In the genomic region with DNA sequence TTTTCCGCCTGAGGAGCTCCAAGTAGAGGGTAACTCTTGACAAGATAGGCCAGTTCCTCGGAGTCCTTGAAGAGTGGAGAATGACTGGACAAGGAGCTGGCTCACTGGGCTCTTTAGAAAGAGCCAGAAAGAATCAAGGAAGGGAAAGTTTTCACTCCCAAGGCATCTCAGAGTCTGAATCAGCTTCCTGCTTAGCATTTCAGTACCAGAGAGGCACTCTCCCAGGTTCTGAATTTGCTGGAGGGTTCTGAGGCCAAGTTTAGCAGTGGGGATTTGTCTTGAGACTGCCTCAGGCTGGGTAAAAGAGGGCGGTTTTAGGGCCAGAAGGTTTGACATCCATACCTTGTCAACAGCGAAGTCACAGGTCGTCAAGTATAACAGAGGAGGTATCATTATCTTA, we compare ENCODE assay signal across 2 cellular contexts.
TF ChIP-seq lines count a peak whose summit lies in the region.

No MANE protein-coding gene starts in this region.

TF ChIP-seq in SK-N-SH, 30 proteins besides CTCF, POLR2A, EP300 and RAD21 (continued from another document):
- TF ChIP-seq, protein P1, sequence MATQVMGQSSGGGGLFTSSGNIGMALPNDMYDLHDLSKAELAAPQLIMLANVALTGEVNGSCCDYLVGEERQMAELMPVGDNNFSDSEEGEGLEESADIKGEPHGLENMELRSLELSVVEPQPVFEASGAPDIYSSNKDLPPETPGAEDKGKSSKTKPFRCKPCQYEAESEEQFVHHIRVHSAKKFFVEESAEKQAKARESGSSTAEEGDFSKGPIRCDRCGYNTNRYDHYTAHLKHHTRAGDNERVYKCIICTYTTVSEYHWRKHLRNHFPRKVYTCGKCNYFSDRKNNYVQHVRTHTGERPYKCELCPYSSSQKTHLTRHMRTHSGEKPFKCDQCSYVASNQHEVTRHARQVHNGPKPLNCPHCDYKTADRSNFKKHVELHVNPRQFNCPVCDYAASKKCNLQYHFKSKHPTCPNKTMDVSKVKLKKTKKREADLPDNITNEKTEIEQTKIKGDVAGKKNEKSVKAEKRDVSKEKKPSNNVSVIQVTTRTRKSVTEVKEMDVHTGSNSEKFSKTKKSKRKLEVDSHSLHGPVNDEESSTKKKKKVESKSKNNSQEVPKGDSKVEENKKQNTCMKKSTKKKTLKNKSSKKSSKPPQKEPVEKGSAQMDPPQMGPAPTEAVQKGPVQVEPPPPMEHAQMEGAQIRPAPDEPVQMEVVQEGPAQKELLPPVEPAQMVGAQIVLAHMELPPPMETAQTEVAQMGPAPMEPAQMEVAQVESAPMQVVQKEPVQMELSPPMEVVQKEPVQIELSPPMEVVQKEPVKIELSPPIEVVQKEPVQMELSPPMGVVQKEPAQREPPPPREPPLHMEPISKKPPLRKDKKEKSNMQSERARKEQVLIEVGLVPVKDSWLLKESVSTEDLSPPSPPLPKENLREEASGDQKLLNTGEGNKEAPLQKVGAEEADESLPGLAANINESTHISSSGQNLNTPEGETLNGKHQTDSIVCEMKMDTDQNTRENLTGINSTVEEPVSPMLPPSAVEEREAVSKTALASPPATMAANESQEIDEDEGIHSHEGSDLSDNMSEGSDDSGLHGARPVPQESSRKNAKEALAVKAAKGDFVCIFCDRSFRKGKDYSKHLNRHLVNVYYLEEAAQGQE (IDR thresholded peaks at IDR 0.05; ENCODE audit: low read depth, low read length): peak; percentile 53; the same call in 1 of the 2 replicates

TF ChIP-seq in SK-N-SH treated with all-trans-retinoic acid at 6 μM for 48 hours, 23 proteins besides CTCF, POLR2A, EP300 and RAD21 (continued from another document):
- no peak for TF ChIP-seq RARB (CRISPR knock-in tag; IDR thresholded peaks at IDR 0.05)
- TF ChIP-seq ISL1 (CRISPR knock-in tag; IDR thresholded peaks at IDR 0.05): no peak
- TF ChIP-seq ZNF70 (CRISPR knock-in tag; IDR thresholded peaks at IDR 0.05): no peak
- TF ChIP-seq, protein P2, sequence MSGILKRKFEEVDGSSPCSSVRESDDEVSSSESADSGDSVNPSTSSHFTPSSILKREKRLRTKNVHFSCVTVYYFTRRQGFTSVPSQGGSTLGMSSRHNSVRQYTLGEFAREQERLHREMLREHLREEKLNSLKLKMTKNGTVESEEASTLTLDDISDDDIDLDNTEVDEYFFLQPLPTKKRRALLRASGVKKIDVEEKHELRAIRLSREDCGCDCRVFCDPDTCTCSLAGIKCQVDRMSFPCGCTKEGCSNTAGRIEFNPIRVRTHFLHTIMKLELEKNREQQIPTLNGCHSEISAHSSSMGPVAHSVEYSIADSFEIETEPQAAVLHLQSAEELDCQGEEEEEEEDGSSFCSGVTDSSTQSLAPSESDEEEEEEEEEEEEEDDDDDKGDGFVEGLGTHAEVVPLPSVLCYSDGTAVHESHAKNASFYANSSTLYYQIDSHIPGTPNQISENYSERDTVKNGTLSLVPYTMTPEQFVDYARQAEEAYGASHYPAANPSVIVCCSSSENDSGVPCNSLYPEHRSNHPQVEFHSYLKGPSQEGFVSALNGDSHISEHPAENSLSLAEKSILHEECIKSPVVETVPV (CRISPR knock-in tag; IDR thresholded peaks at IDR 0.05): no peak
- no peak for TF ChIP-seq OSR1 (CRISPR knock-in tag; IDR thresholded peaks at IDR 0.05)
- no peak for TF ChIP-seq ESRRG (CRISPR knock-in tag; IDR thresholded peaks at IDR 0.05)
- no peak for TF ChIP-seq ZNF8 (CRISPR knock-in tag; IDR thresholded peaks at IDR 0.05)
- no peak for TF ChIP-seq BACH2 (CRISPR knock-in tag; IDR thresholded peaks at IDR 0.05; ENCODE audit: borderline replicate concordance)
- TF ChIP-seq, protein P3, sequence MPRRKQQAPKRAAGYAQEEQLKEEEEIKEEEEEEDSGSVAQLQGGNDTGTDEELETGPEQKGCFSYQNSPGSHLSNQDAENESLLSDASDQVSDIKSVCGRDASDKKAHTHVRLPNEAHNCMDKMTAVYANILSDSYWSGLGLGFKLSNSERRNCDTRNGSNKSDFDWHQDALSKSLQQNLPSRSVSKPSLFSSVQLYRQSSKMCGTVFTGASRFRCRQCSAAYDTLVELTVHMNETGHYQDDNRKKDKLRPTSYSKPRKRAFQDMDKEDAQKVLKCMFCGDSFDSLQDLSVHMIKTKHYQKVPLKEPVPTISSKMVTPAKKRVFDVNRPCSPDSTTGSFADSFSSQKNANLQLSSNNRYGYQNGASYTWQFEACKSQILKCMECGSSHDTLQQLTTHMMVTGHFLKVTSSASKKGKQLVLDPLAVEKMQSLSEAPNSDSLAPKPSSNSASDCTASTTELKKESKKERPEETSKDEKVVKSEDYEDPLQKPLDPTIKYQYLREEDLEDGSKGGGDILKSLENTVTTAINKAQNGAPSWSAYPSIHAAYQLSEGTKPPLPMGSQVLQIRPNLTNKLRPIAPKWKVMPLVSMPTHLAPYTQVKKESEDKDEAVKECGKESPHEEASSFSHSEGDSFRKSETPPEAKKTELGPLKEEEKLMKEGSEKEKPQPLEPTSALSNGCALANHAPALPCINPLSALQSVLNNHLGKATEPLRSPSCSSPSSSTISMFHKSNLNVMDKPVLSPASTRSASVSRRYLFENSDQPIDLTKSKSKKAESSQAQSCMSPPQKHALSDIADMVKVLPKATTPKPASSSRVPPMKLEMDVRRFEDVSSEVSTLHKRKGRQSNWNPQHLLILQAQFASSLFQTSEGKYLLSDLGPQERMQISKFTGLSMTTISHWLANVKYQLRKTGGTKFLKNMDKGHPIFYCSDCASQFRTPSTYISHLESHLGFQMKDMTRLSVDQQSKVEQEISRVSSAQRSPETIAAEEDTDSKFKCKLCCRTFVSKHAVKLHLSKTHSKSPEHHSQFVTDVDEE (CRISPR knock-in tag; IDR thresholded peaks at IDR 0.05): no peak
- no peak for TF ChIP-seq ARNTL (CRISPR knock-in tag; IDR thresholded peaks at IDR 0.05; ENCODE audit: borderline replicate concordance, low read depth)
- TF ChIP-seq, protein P4, sequence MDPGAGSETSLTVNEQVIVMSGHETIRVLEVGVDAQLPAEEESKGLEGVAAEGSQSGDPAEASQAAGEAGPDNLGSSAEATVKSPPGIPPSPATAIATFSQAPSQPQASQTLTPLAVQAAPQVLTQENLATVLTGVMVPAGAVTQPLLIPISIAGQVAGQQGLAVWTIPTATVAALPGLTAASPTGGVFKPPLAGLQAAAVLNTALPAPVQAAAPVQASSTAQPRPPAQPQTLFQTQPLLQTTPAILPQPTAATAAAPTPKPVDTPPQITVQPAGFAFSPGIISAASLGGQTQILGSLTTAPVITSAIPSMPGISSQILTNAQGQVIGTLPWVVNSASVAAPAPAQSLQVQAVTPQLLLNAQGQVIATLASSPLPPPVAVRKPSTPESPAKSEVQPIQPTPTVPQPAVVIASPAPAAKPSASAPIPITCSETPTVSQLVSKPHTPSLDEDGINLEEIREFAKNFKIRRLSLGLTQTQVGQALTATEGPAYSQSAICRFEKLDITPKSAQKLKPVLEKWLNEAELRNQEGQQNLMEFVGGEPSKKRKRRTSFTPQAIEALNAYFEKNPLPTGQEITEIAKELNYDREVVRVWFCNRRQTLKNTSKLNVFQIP (CRISPR knock-in tag; IDR thresholded peaks at IDR 0.05; ENCODE audit: borderline replicate concordance, low read depth): no peak
TF ChIP-seq in SK-N-SH treated with all-trans-retinoic acid at 6 μM for 48 hours: peak in this region for 0.
